Comparison of ENCODE assay signal across 12 cellular contexts in the genomic region with DNA sequence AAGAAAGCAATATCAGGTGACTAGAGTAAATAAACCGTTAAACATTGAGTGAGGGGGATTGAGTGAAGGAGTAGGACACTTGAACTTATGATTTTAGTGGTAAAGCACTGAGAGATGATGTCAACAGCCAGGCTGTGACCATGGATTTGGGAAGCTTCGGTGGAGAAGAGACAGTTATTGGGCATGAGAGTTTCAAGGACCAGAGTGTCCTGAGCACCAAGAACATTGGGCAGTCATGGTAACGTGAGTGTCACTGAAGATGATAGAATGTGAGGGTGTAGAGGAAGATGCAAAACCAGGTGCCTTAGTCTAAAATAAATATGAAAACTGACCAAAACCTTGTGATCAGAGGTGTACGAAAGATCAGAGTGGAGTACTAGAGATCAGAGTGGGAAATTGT.
"Had no signal": no experiment of that assay in that cellular context is flagged by ENCODE, and none has a peak within 500 bp of the region (broad histone marks: within the 10 kb centered on the region; RNA-seq: fewer than 3 reads in every experiment).

No MANE protein-coding gene starts in this region.

- ATAC-seq: activated CD4-positive, alpha-beta T cell treated with anti-CD3 and anti-CD28 coated beads for 36 hours; activated naive CD4-positive, alpha-beta T cell treated with anti-CD3 and anti-CD28 coated beads, Interleukin-2, amount 50 U/mL, for 72 hours; activated T-cell treated with anti-CD3 and anti-CD28 coated beads, Interleukin-2, amount 50 U/mL, for 4 hours; gastroesophageal sphincter; sciatic nerve; stimulated activated naive CD8-positive, alpha-beta T cell treated with anti-CD3 and anti-CD28 coated beads, Interleukin-15, amount 100 ng/mL, for 72 hours had no signal

- H3K27me3 Mint-ChIP-seq: activated CD4-positive, alpha-beta memory T cell treated with anti-CD3 and anti-CD28 coated beads for 36 hours; activated CD4-positive, alpha-beta T cell treated with anti-CD3 and anti-CD28 coated beads for 36 hours; stimulated activated naive CD8-positive, alpha-beta T cell treated with anti-CD3 and anti-CD28 coated beads, Interleukin-15, amount 100 ng/mL, for 72 hours had no signal

- H3K27ac ChIP-seq: dorsolateral prefrontal cortex, gastroesophageal sphincter, upper lobe of left lung had no signal

- H3K36me3 Mint-ChIP-seq: activated CD4-positive, alpha-beta memory T cell treated with anti-CD3 and anti-CD28 coated beads for 36 hours had no signal

- H3K27me3 ChIP-seq: gastroesophageal sphincter, upper lobe of left lung had no signal

- H3K27ac Mint-ChIP-seq: activated CD4-positive, alpha-beta memory T cell treated with anti-CD3 and anti-CD28 coated beads for 36 hours; activated CD4-positive, alpha-beta T cell treated with anti-CD3 and anti-CD28 coated beads for 36 hours; activated naive CD4-positive, alpha-beta T cell treated with anti-CD3 and anti-CD28 coated beads, Interleukin-2, amount 50 U/mL, for 72 hours; stimulated activated naive CD8-positive, alpha-beta T cell treated with anti-CD3 and anti-CD28 coated beads, Interleukin-15, amount 100 ng/mL, for 72 hours had no signal

- DNase-seq: activated CD4-positive, alpha-beta memory T cell treated with anti-CD3 and anti-CD28 coated beads for 36 hours; activated CD4-positive, alpha-beta T cell treated with anti-CD3 and anti-CD28 coated beads for 36 hours; activated gamma-delta T cell; activated T-cell treated with anti-CD3 and anti-CD28 coated beads, Interleukin-2, amount 50 U/mL, for 4 hours; dorsolateral prefrontal cortex; mammary epithelial cell; stimulated activated naive CD8-positive, alpha-beta T cell treated with anti-CD3 and anti-CD28 coated beads, Interleukin-15, amount 100 ng/mL, for 72 hours; upper lobe of left lung had no signal

- H3K9me3 Mint-ChIP-seq: neural crest cell had no signal

- H3K4me3 ChIP-seq: dorsolateral prefrontal cortex, gastroesophageal sphincter, upper lobe of left lung had no signal

- H3K4me1 Mint-ChIP-seq: activated CD4-positive, alpha-beta T cell treated with anti-CD3 and anti-CD28 coated beads for 36 hours; stimulated activated naive CD8-positive, alpha-beta T cell treated with anti-CD3 and anti-CD28 coated beads, Interleukin-15, amount 100 ng/mL, for 72 hours had no signal

- H3K9me3 ChIP-seq: upper lobe of left lung had no signal

- H3K4me3 Mint-ChIP-seq: activated CD4-positive, alpha-beta memory T cell treated with anti-CD3 and anti-CD28 coated beads for 36 hours; activated CD4-positive, alpha-beta T cell treated with anti-CD3 and anti-CD28 coated beads for 36 hours; activated T-cell treated with anti-CD3 and anti-CD28 coated beads, Interleukin-2, amount 50 U/mL, for 4 hours; neural crest cell; stimulated activated naive CD8-positive, alpha-beta T cell treated with anti-CD3 and anti-CD28 coated beads, Interleukin-15, amount 100 ng/mL, for 72 hours had no signal

- H3K36me3 ChIP-seq: gastroesophageal sphincter, upper lobe of left lung had no signal

- H3K4me1 ChIP-seq: gastroesophageal sphincter, upper lobe of left lung had no signal
